ENCODE assay signal across 13 cellular contexts in the genomic region with DNA sequence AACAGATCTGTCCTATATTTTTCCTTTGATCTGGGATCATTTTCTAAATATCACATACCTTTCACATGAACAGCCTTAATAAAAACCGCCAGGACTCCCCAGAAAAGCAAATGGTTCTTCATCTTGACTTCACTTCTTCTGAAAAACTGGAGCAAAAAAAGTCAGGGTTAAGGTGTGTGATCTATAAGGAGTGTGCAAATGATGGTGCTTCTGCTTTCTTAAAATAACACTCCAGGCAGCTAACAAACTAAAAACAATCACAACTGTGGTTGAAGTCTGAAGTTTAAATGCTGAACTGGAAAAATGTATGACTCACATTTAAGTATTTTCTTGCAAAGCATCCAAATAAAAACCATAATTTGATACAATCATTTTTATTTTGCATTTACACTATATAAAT. TPM values are rescaled to one million over a fixed set of nuclear protein-coding genes. Genes with fewer than 3 reads are reported as not detected.
DNase-seq lines count a peak whose midpoint lies in the region; ATAC-seq and TF ChIP-seq lines count a peak whose summit lies in the region.
"Had no signal": no experiment of that assay in that cellular context is flagged by ENCODE, and none has a peak within 500 bp of the region (broad histone marks: within the 10 kb centered on the region; RNA-seq: fewer than 3 reads in every experiment).

A gene (minus strand): TSS at position 140 of the 400 bp plus-strand sequence. CDS start 18 bp downstream, at position 122.

- no peaks in the 10 kb centered on the region for H3K27me3 ChIP-seq in Karpas-422 (ENCODE audit: low read length)
- no peaks in the 10 kb centered on the region for H3K27me3 ChIP-seq in neural progenitor cell
- H3K27me3 ChIP-seq: vagina had no signal

- no peaks in the 10 kb centered on the region for H3K79me2 ChIP-seq in Karpas-422 (ENCODE audit: low read length)
- no peaks in the 10 kb centered on the region for H3K79me2 ChIP-seq in neural progenitor cell (ENCODE audit: low read depth)

- H3K4me3 Mint-ChIP-seq in memory B cell (peak within 1 kb of the TSS; percentile 89), neural progenitor cell (no peak within 1 kb of the TSS)
- H3K4me3 Mint-ChIP-seq: activated naive CD8-positive, alpha-beta T cell treated with anti-CD3 and anti-CD28 coated beads, Interleukin-2, amount 50 U/mL, for 24 hours; CD4-positive, CD25-positive, alpha-beta regulatory T cell had no signal

- H3K4me2 ChIP-seq in Karpas-422 (ENCODE audit: low read depth, low read length, poor library complexity, severe bottlenecking) (peak within 1 kb of the TSS; percentile 63), neural progenitor cell (no peak within 1 kb of the TSS)

- H3K27ac Mint-ChIP-seq in memory B cell = peak within 1 kb of the TSS; percentile 87
- H3K27ac Mint-ChIP-seq in neural progenitor cell = no peak within 1 kb of the TSS
- H3K27ac Mint-ChIP-seq: activated naive CD8-positive, alpha-beta T cell treated with anti-CD3 and anti-CD28 coated beads, Interleukin-2, amount 50 U/mL, for 24 hours; CD4-positive, CD25-positive, alpha-beta regulatory T cell had no signal

- H3F3A ChIP-seq in neural progenitor cell (ENCODE audit: low read depth) = no peaks in the 10 kb centered on the region

- H3K27ac ChIP-seq in Karpas-422 (ENCODE audit: low read length) = peak within 1 kb of the TSS; percentile 72
- H3K27ac ChIP-seq in neural progenitor cell = no peak within 1 kb of the TSS
- H3K27ac ChIP-seq: vagina had no signal

- peak within 1 kb of the TSS; percentile 13; the same call in 1 of the 2 replicates for H2AFZ ChIP-seq in Karpas-422 (ENCODE audit: low read length)
- H2AFZ ChIP-seq in neural progenitor cell (replicated peaks) = no peak within 1 kb of the TSS

- H3K4me3 ChIP-seq in Karpas-422 (ENCODE audit: low read length) = peak within 1 kb of the TSS; percentile 46
- H3K4me3 ChIP-seq in neural progenitor cell = no peak within 1 kb of the TSS
- H3K4me3 ChIP-seq: K562, vagina had no signal

- H3K27me3 Mint-ChIP-seq in memory B cell = no peaks in the 10 kb centered on the region
- H3K27me3 Mint-ChIP-seq in neural progenitor cell (ENCODE audit: insufficient read depth, low read depth) = no peaks in the 10 kb centered on the region
- H3K27me3 Mint-ChIP-seq: activated naive CD8-positive, alpha-beta T cell treated with anti-CD3 and anti-CD28 coated beads, Interleukin-2, amount 50 U/mL, for 24 hours had no signal

- no peak for TF ChIP-seq CTCF in neural progenitor cell (IDR thresholded peaks at IDR 0.05)

- H3K4me1 Mint-ChIP-seq in memory B cell (peaks cover 25% of the 10 kb centered on the region), neural progenitor cell (no peaks in the 10 kb centered on the region)
- H3K4me1 Mint-ChIP-seq: CD4-positive, CD25-positive, alpha-beta regulatory T cell had no signal

- H3K4me1 ChIP-seq in Karpas-422 (ENCODE audit: low read length) (peaks cover 35% of the 10 kb centered on the region), neural progenitor cell (no peaks in the 10 kb centered on the region)
- H3K4me1 ChIP-seq: vagina had no signal

- H3K9me3 ChIP-seq in Karpas-422 (ENCODE audit: low read length) (no peaks in the 10 kb centered on the region), neural progenitor cell (ENCODE audit: low read depth) (no peaks in the 10 kb centered on the region)
- H3K9me3 ChIP-seq: vagina had no signal

- ATAC-seq in GM21423 (IDR thresholded peaks at IDR 0.05; ENCODE audit: unreplicated experiment) (peak; percentile 44), memory B cell (ENCODE audit: low read depth) (peak; percentile 69)
- ATAC-seq: activated naive CD8-positive, alpha-beta T cell treated with anti-CD3 and anti-CD28 coated beads, Interleukin-2, amount 50 U/mL, for 24 hours; K562 had no signal

- H3K36me3 Mint-ChIP-seq in memory B cell (peaks cover 6% of the 10 kb centered on the region), neural progenitor cell (no peaks in the 10 kb centered on the region)
- H3K36me3 Mint-ChIP-seq: CD4-positive, CD25-positive, alpha-beta regulatory T cell had no signal

- peak within 1 kb of the TSS; percentile 42 for H3K9ac ChIP-seq in Karpas-422 (ENCODE audit: low read length)
- H3K9ac ChIP-seq in neural progenitor cell = no peak within 1 kb of the TSS

- H3K36me3 ChIP-seq in Karpas-422 (ENCODE audit: insufficient read depth, low read length) (no peaks in the 10 kb centered on the region), neural progenitor cell (no peaks in the 10 kb centered on the region)
- H3K36me3 ChIP-seq: vagina had no signal

- no peaks in the 10 kb centered on the region for H4K20me1 ChIP-seq in Karpas-422 (ENCODE audit: insufficient read depth, low read depth, low read length)
- no peaks in the 10 kb centered on the region for H4K20me1 ChIP-seq in neural progenitor cell (ENCODE audit: low read depth)

- H3K9me2 ChIP-seq in Karpas-422 (replicated peaks; ENCODE audit: insufficient read depth, low read length) = no peaks in the 10 kb centered on the region

- H3K9me3 Mint-ChIP-seq in memory B cell (no peaks in the 10 kb centered on the region), neural progenitor cell (no peaks in the 10 kb centered on the region)
- H3K9me3 Mint-ChIP-seq: activated naive CD8-positive, alpha-beta T cell treated with anti-CD3 and anti-CD28 coated beads, Interleukin-2, amount 50 U/mL, for 24 hours had no signal

- DNase-seq in EL (peak; percentile 22), Karpas-422 (no peak), memory B cell (ENCODE audit: low spot score in 2 of 2) (no peak), neural progenitor cell (ENCODE audit: low spot score) (no peak)
- no peak for DNase-seq in stimulated activated naive CD4-positive, alpha-beta T cell treated with Interleukin-2 at 50 U/mL for 16 hours (lab: John Stamatoyannopoulos, UW)
- no peak for DNase-seq in activated naive CD4-positive, alpha-beta T cell (lab: John Stamatoyannopoulos, UW)
- no peak for DNase-seq in activated naive CD4-positive, alpha-beta T cell treated with anti-CD3 and anti-CD28 coated beads, Interleukin-2, amount 50 U/mL, for 16 hours
- DNase-seq: activated CD4-positive, CD25-positive, alpha-beta regulatory T cell; activated naive CD8-positive, alpha-beta T cell treated with anti-CD3 and anti-CD28 coated beads, Interleukin-2, amount 50 U/mL, for 24 hours; CD4-positive, CD25-positive, alpha-beta regulatory T cell had no signal

RNA-seq across cellular contexts. Expression of the gene that starts here (rescaled TPM):
- total RNA-seq in Karpas-422 (2014; rRNA removed; shearing (Covaris generic); ENCODE audit: low replicate concordance) = 51.0 and 77.5 TPM in 2 replicates
- 0.09 TPM in 1 of 2 replicates, not detected in the other for total RNA-seq in neural progenitor cell (ENCODE audit: low replicate concordance)

Comparison
In these comparisons a context has a peak if more than half of its experiments do, and no peak if none do; other contexts are left out.
1. RNA of the gene that starts here (total RNA-seq): 51.0 to 77.5 TPM in Karpas-422; 0.09 TPM in neural progenitor cell; every median in the first group is over 10 times any median in the second.